ENCODE assay signal across 19 cellular contexts in the genomic region with DNA sequence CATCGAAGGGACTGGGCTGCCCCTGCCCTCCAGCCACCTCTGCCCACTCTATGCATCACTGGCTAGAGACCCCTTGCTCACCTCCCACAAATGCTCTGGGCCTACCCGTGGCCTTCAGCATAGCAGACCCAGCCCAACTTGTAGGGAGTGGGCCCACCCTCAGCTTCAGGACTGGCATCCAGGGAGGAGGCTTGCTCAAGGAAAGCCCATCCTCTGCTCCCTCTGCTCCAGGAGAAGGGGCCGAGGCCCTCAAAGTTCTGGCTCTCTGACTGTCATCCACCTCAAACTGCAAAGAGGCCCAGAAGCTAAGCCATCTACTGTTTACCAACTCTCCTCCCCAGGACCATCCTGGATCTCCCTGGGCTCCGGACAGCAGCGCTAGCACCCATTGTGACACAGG.
A peak's percentile ranks its signal among the peaks of the same experiment; 100 is the strongest.
DNase-seq lines count a peak whose midpoint lies in the region; ATAC-seq and TF ChIP-seq lines count a peak whose summit lies in the region.
"Had no signal": no experiment of that assay in that cellular context is flagged by ENCODE, and none has a peak within 500 bp of the region (broad histone marks: within the 10 kb centered on the region; RNA-seq: fewer than 3 reads in every experiment).

No MANE protein-coding gene starts in this region.

- CTCF ChIA-PET in A673 (lab: Charles Lee) = no interaction called here

- H3K9me3 ChIP-seq in A673 (ENCODE audit: low read depth, low read length, poor library complexity, severe bottlenecking) = no peaks in the 10 kb centered on the region
- H3K9me3 ChIP-seq in SJCRH30 (replicated peaks) = no peaks in the 10 kb centered on the region
- H3K9me3 ChIP-seq: BE2C, HAP-1 had no signal

- DNase-seq in A673 (ENCODE audit: low spot score) = no peak
- no peak for DNase-seq in SJCRH30
- DNase-seq in mesothelial cell of epicardium (ENCODE audit: low spot score in 2 of 2, unreplicated experiment in 2 of 2) = no peak
- DNase-seq in posterior vena cava (ENCODE audit: low spot score) = peak; percentile 61
- DNase-seq in NCI-H187 (lab: John Stamatoyannopoulos, UW) = no peak
- no peak for DNase-seq in RKO (ENCODE audit: low spot score)
- DNase-seq: 8988T; CD4-positive, alpha-beta memory T cell; DMS153; DMS79; GDM1; GM23248 had no signal

- BruUV-seq in A673 (replicated peaks; lab: Mats Ljungman, UMichigan) = no TSS peak

- H3K4me3 ChIP-seq in A673 (ENCODE audit: low read depth, low read length, poor library complexity, severe bottlenecking) (no peak overlapping the region), SJCRH30 (no peak overlapping the region)
- H3K4me3 ChIP-seq: GM23248, HAP-1 had no signal

- H3K36me3 ChIP-seq in A673 (ENCODE audit: insufficient read depth, low read length, poor library complexity, severe bottlenecking) (no peaks in the 10 kb centered on the region), SJCRH30 (no peaks in the 10 kb centered on the region)
- H3K36me3 ChIP-seq: BE2C, HAP-1 had no signal

- H3K4me3 Mint-ChIP-seq in mesothelial cell of epicardium = no peak overlapping the region
- H3K4me3 Mint-ChIP-seq: CD14-positive monocyte, IgD-negative memory B cell had no signal

- ATAC-seq in HG03045 (IDR thresholded peaks at IDR 0.05; ENCODE audit: unreplicated experiment) (no peak), HG02798 (IDR thresholded peaks at IDR 0.05; ENCODE audit: poor library complexity, unreplicated experiment) (no peak)
- ATAC-seq: HepG2 had no signal

- no peak for TF ChIP-seq CTCF in A673 (conservative IDR thresholded peaks at IDR 0.05; ENCODE audit: low read depth, low read length)
- TF ChIP-seq CTCF in mesothelial cell of epicardium (IDR thresholded peaks at IDR 0.05; ENCODE audit: unreplicated experiment) = no peak

- H3K9me3 Mint-ChIP-seq in mesothelial cell of epicardium = no peaks in the 10 kb centered on the region
- H3K9me3 Mint-ChIP-seq: CD4-positive, alpha-beta memory T cell; IgD-negative memory B cell had no signal

- POLR2A ChIA-PET in A673 (lab: Charles Lee; ENCODE audit: low non-redundant PET) = no interaction called here

- no peaks in the 10 kb centered on the region for H3K36me3 Mint-ChIP-seq in mesothelial cell of epicardium
- H3K36me3 Mint-ChIP-seq: CD14-positive monocyte; CD4-positive, alpha-beta memory T cell had no signal

- no peaks in the 10 kb centered on the region for H3K27me3 Mint-ChIP-seq in mesothelial cell of epicardium (ENCODE audit: low read depth)
- H3K27me3 Mint-ChIP-seq: IgD-negative memory B cell had no signal

- H3K4me1 Mint-ChIP-seq in mesothelial cell of epicardium = peaks cover 68% of the 10 kb centered on the region
- H3K4me1 Mint-ChIP-seq: CD14-positive monocyte; CD4-positive, alpha-beta memory T cell had no signal

- intact Hi-C loops in A673 (cut with micrococcal nuclease; ENCODE audit: unreplicated experiment) (no loop called here), posterior vena cava (cut with DNase I) (no loop called here)

- H3K4me1 ChIP-seq in A673 (ENCODE audit: insufficient read depth, low read length, poor library complexity, severe bottlenecking) (peaks cover 71% of the 10 kb centered on the region), SJCRH30 (peaks cover 57% of the 10 kb centered on the region)
- H3K4me1 ChIP-seq: HAP-1 had no signal

- no peaks in the 10 kb centered on the region for H3K27me3 ChIP-seq in A673 (replicated peaks; ENCODE audit: insufficient read depth, low read depth, low read length, poor library complexity)
- no peaks in the 10 kb centered on the region for H3K27me3 ChIP-seq in SJCRH30
- H3K27me3 ChIP-seq: BE2C had no signal

- H3K27ac ChIP-seq in A673 (ENCODE audit: low read depth, low read length, poor library complexity, severe bottlenecking) = peak overlapping the region; percentile 92
- H3K27ac ChIP-seq in SJCRH30 = peak overlapping the region; percentile 77
- H3K27ac ChIP-seq: GM23248 had no signal

- peak overlapping the region; percentile 59 for H3K27ac Mint-ChIP-seq in mesothelial cell of epicardium
- H3K27ac Mint-ChIP-seq: CD14-positive monocyte; CD4-positive, alpha-beta memory T cell had no signal
